In the genomic region with DNA sequence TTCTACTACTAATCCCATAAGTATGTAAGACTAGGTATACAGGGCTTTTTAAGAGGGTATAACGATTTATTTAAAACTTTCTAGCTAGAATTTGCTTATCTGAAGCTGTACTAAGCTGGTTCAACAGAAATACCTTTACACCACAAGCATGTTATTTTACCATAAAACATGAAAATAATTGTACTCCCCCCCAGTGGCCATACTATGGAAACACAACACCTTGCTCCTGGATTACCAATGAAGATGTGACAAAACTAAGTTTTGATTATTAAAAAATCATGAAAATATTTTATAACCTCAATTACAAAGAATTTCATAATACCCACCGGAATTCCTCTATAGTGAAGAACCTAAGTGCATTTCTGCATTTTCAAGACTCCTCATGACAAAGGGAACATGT, we compare ENCODE assay signal across 8 cellular contexts. TPM values are rescaled to one million over a fixed set of nuclear protein-coding genes. Genes with fewer than 3 reads are reported as not detected.
DNase-seq lines count a peak whose midpoint lies in the region; ATAC-seq and TF ChIP-seq lines count a peak whose summit lies in the region.

No MANE protein-coding gene starts in this region.

- H3K36me3 ChIP-seq in PC-9 (ENCODE audit: low read depth) (no peaks in the 10 kb centered on the region), thoracic aorta (no peaks in the 10 kb centered on the region)

- H3K4me1 ChIP-seq in PC-9 (replicated peaks; ENCODE audit: insufficient read depth) (peaks cover 61% of the 10 kb centered on the region), thoracic aorta (ENCODE audit: control insufficient read depth in 1 of 2, low read depth in 2 of 2) (peaks cover 45 to 57% of the 10 kb centered on the region in 2 donors)

- CTCF ChIA-PET in PC-9 (lab: Charles Lee), result interaction anchor here (0.6 to 1.3 kb wide), 6 partner anchors 8 to 260 kb away, joined by 3 to 4 read pairs (median 3); no protein-coding TSS in a partner anchor

- BruUV-seq in PC-9 (replicated peaks; lab: Mats Ljungman, UMichigan), result no TSS peak

- H4K20me1 ChIP-seq in PC-9 (ENCODE audit: insufficient read depth), result no peaks in the 10 kb centered on the region

- peaks cover 35% of the 10 kb centered on the region for H3K79me2 ChIP-seq in PC-9 (ENCODE audit: low read depth)

- H3K9me3 ChIP-seq in PC-9 (ENCODE audit: insufficient read depth, low read depth) (no peaks in the 10 kb centered on the region), thoracic aorta (no peaks in the 10 kb centered on the region)

- peaks cover 54% of the 10 kb centered on the region for H3K4me1 Mint-ChIP-seq in CD14-positive monocyte

- H2AFZ ChIP-seq in PC-9, result no peak overlapping the region; the same call in 1 of the 2 replicates

- H3K27me3 ChIP-seq in PC-9 (ENCODE audit: insufficient read depth, low read depth) (no peaks in the 10 kb centered on the region), thoracic aorta (replicated peaks; ENCODE audit: insufficient read depth) (no peaks in the 10 kb centered on the region)

- POLR2A ChIA-PET in PC-9 (lab: Charles Lee; ENCODE audit: unreplicated experiment), result interaction anchor here (0.6 kb wide), 2 partner anchors 371 to 912 kb away, joined by 4 to 8 read pairs; no protein-coding TSS in a partner anchor

- peak overlapping the region; percentile 12; the same call in 1 of the 2 replicates for H3K27ac ChIP-seq in PC-9
- H3K27ac ChIP-seq in thoracic aorta, result no peak overlapping the region

- TF ChIP-seq CTCF in CD14-positive monocyte (IDR thresholded peaks at IDR 0.05), result peak; percentile 83
- TF ChIP-seq CTCF in PC-9 (conservative IDR thresholded peaks at IDR 0.05), result peak; percentile 70
- TF ChIP-seq CTCF in fibroblast of mammary gland (conservative IDR thresholded peaks at IDR 0.05; ENCODE audit: control insufficient read depth, insufficient read depth, low read depth, low read length), result peak; percentile 52
- TF ChIP-seq CTCF in thoracic aorta (IDR thresholded peaks at IDR 0.05), result peak; percentile 44

- no peak for DNase-seq in CD14-positive monocyte (ENCODE audit: low spot score)
- DNase-seq in PC-9, result no peak
- DNase-seq in fibroblast of mammary gland (ENCODE audit: low read depth), result peak; percentile 60
- no peak for DNase-seq in thoracic aorta (ENCODE audit: low spot score)
- no peak for DNase-seq in NCI-H2029 treated with DMSO at 0.1 percent for 48 hours (lab: John Stamatoyannopoulos, UW)
- DNase-seq in NCI-H187 treated with DMSO at 0.1 percent for 48 hours (lab: John Stamatoyannopoulos, UW), result no peak
- no peak for DNase-seq in occipital lobe (lab: John Stamatoyannopoulos, UW)

- ATAC-seq in GM19351 (IDR thresholded peaks at IDR 0.05; ENCODE audit: unreplicated experiment) (peak; percentile 67), thoracic aorta (ENCODE audit: insufficient number of reproducible peaks, low FRiP score, low read depth) (no peak)

- peaks cover 0 to 1% (median 0%) of the 10 kb centered on the region in 3 donors for H3K27me3 Mint-ChIP-seq in CD14-positive monocyte (ENCODE audit: low read depth in 3 of 3)

- no peaks in the 10 kb centered on the region for H3K9me2 ChIP-seq in PC-9 (ENCODE audit: insufficient read depth)

- H3K36me3 Mint-ChIP-seq in CD14-positive monocyte, result peaks cover 16% of the 10 kb centered on the region in 2 donors

- H3K9me3 Mint-ChIP-seq in CD14-positive monocyte, result no peaks in the 10 kb centered on the region

- 0 out of 2 replicates have a peak overlapping the region, but pooled peaks have one; percentile 17 for H3K4me2 ChIP-seq in PC-9

- no peak overlapping the region for H3K27ac Mint-ChIP-seq in CD14-positive monocyte

- H3F3A ChIP-seq in PC-9 (ENCODE audit: insufficient read depth, low read depth), result peaks cover 27% of the 10 kb centered on the region

- H3K4me3 Mint-ChIP-seq in CD14-positive monocyte, result no peak overlapping the region

- no peak overlapping the region for H3K4me3 ChIP-seq in PC-9
- no peak overlapping the region for H3K4me3 ChIP-seq in fibroblast of mammary gland (ENCODE audit: control insufficient read depth, low read depth, low read length)
- no peak overlapping the region for H3K4me3 ChIP-seq in thoracic aorta

- intact Hi-C loops in CD14-positive monocyte (cut with micrococcal nuclease), result loop anchor here (5.0 to 10.0 kb wide), 2 partner anchors 53 to 141 kb away; a partner anchor contains a TSS
- intact Hi-C loops in PC-9 (cut with micrococcal nuclease; ENCODE audit: unreplicated experiment), result no loop called here

RNA-seq across cellular contexts. Expression of a gene that starts 27.3 kb away (rescaled TPM):
- 10 to 100 TPM in 1 of 2 donors, 1 to 10 TPM in 1; 9.3 to 10.3 TPM for polyA plus RNA-seq in CD14-positive monocyte
- total RNA-seq in PC-9 (2021) (13.3 and 15.0 TPM in 2 replicates), thoracic aorta (10 to 100 TPM; 30.6 to 42.3 TPM), occipital lobe (39.9 TPM)
